Comparison of ENCODE assay signal across 19 cellular contexts in the genomic region with DNA sequence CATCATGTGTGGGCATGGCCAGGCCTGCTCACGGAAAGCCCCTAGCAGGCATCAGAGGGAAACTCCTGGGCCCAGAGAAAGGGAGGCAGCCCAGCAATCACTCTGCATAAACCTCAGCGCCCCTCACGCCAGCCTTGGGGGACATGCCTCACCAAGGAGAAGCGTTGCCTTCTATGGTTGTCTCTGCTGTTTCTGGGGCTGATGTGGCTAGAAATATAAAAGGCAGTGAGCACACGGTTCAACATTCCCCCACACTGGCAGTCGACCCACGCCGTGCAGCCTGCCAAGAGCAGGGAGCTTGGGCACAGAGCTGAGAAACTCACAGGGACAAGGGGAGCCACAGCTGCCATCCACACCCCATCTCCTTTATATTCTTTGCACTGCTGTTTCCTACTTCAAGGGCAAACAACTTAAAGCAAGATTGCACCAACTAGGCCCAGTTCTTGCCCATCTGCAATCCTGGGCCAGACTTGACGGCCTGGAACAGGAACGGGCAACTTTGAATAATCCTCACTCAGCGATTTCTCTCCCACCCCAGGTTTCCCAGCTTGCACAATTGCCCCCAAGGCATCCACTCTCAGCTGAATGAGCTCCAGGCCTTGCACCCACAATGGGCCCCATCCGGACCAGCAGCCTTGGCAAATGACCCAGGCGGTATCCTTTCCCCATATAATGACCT. TPM values are rescaled to one million over a fixed set of nuclear protein-coding genes. Genes with fewer than 3 reads are reported as not detected.
A peak's percentile ranks its signal among the peaks of the same experiment; 100 is the strongest.
DNase-seq lines count a peak whose midpoint lies in the region; TF ChIP-seq lines count a peak whose summit lies in the region.
"Had no signal": no experiment of that assay in that cellular context is flagged by ENCODE, and none has a peak within 500 bp of the region (broad histone marks: within the 10 kb centered on the region; RNA-seq: fewer than 3 reads in every experiment).

No MANE protein-coding gene starts in this region.

- H3K9me2 ChIP-seq in OCI-LY7 (ENCODE audit: insufficient read depth, low read length) = no peaks in the 10 kb centered on the region

- no peaks in the 10 kb centered on the region for H3K36me3 ChIP-seq in HUES48 (ENCODE audit: control insufficient read depth, insufficient read depth, low read length)
- H3K36me3 ChIP-seq in mammary epithelial cell (ENCODE audit: insufficient read depth, low read length) = no peaks in the 10 kb centered on the region
- H3K36me3 ChIP-seq in OCI-LY7 (ENCODE audit: insufficient read depth, low read length) = no peaks in the 10 kb centered on the region
- no peaks in the 10 kb centered on the region for H3K36me3 ChIP-seq in effector memory CD4-positive, alpha-beta T cell (ENCODE audit: control insufficient read depth, insufficient read depth, low read length)
- H3K36me3 ChIP-seq: left ventricle myocardium inferior, uterus had no signal

- H3K4me3 ChIP-seq in HUES48 (ENCODE audit: low read depth, low read length) (no peak overlapping the region), mammary epithelial cell (replicated peaks in 1 of 3; ENCODE audit: insufficient read depth in 1 of 3, low read depth in 2 of 3, low read length in 3 of 3) (no peak overlapping the region), skin epidermis (no peak overlapping the region), OCI-LY7 (ENCODE audit: low read depth, low read length, poor library complexity, severe bottlenecking) (no peak overlapping the region)
- H3K4me3 ChIP-seq in effector memory CD4-positive, alpha-beta T cell (ENCODE audit: insufficient read depth, low read depth, low read length, poor library complexity, severe bottlenecking) = no peak overlapping the region
- H3K4me3 ChIP-seq: left ventricle myocardium inferior, uterus had no signal

- H3K9ac ChIP-seq in HUES48 (ENCODE audit: low read depth, low read length) = no peak overlapping the region
- no peak overlapping the region for H3K9ac ChIP-seq in mammary epithelial cell (ENCODE audit: insufficient read depth, low read length)

- dilution Hi-C loops in mammary epithelial cell (cut with HindIII; ENCODE audit: low sequenced_read_pairs) = loop anchor here (5.0 kb wide), 1 partner anchor 77 kb away; no protein-coding TSS in a partner anchor

- intact Hi-C loops in mammary epithelial cell (cut with micrococcal nuclease) (no loop called here), OCI-LY7 (cut with micrococcal nuclease; ENCODE audit: unreplicated experiment) (no loop called here)

- BruUV-seq in mammary epithelial cell (replicated peaks; lab: Mats Ljungman, UMichigan) (no TSS peak), OCI-LY7 (replicated peaks; lab: Mats Ljungman, UMichigan) (no TSS peak)

- peak overlapping the region; percentile 74 for H3K27ac ChIP-seq in HUES48 (ENCODE audit: low read depth, low read length)
- H3K27ac ChIP-seq in mammary epithelial cell (ENCODE audit: insufficient read depth, low read depth, low read length) = no peak overlapping the region
- peak overlapping the region in 14 of 21 experiments; percentile 16 to 82 (median 61) for H3K27ac ChIP-seq in skin epidermis
- no peak overlapping the region for H3K27ac ChIP-seq in OCI-LY7 (ENCODE audit: low read depth, low read length, poor library complexity, severe bottlenecking)
- no peak overlapping the region for H3K27ac ChIP-seq in effector memory CD4-positive, alpha-beta T cell (ENCODE audit: insufficient read depth, low read length, poor library complexity, severe bottlenecking)
- H3K27ac ChIP-seq: epithelial cell of prostate had no signal

- CTCF ChIA-PET in mammary epithelial cell (lab: Charles Lee; ENCODE audit: low non-redundant PET) (no interaction called here), OCI-LY7 (lab: Charles Lee; ENCODE audit: unreplicated experiment) (no interaction called here)

- no peak overlapping the region for H3K4me2 ChIP-seq in mammary epithelial cell (ENCODE audit: insufficient read depth, low read depth, low read length)
- H3K4me2 ChIP-seq in OCI-LY7 (ENCODE audit: low read length) = no peak overlapping the region

- TF ChIP-seq CTCF in mammary epithelial cell (conservative IDR thresholded peaks at IDR 0.05 in 1 of 2, IDR thresholded peaks at IDR 0.05 in 1 of 2; ENCODE audit: extremely low read depth in 1 of 2, insufficient read depth in 1 of 2, low read depth in 1 of 2, low read length in 2 of 2) (no peak), OCI-LY7 (conservative IDR thresholded peaks at IDR 0.05; ENCODE audit: low read length) (no peak)

- H4K20me1 ChIP-seq in mammary epithelial cell (ENCODE audit: insufficient read depth, low read length) = no peaks in the 10 kb centered on the region
- no peaks in the 10 kb centered on the region for H4K20me1 ChIP-seq in OCI-LY7 (ENCODE audit: insufficient read depth, low read length)

- no peaks in the 10 kb centered on the region for H3K79me2 ChIP-seq in mammary epithelial cell (ENCODE audit: insufficient read depth, low read length)
- H3K79me2 ChIP-seq in OCI-LY7 (ENCODE audit: insufficient read depth, low read depth, low read length) = no peaks in the 10 kb centered on the region

- DNase-seq in mammary epithelial cell (no peak), inferior parietal cortex (ENCODE audit: extremely low spot score) (peak; percentile 14), D341Med (ENCODE audit: low spot score) (no peak), OCI-LY7 (ENCODE audit: low spot score) (no peak)
- DNase-seq in effector memory CD4-positive, alpha-beta T cell = no peak
- DNase-seq in activated CD4-positive, alpha-beta T cell treated with anti-CD3 and anti-CD28 coated beads, Interleukin-2, amount 50 U/mL, for 1 hour = no peak
- DNase-seq: activated naive CD8-positive, alpha-beta T cell treated with anti-CD3 and anti-CD28 coated beads for 36 hours; DMS153; left ventricle myocardium inferior; naive thymus-derived CD4-positive, alpha-beta T cell; right cardiac atrium; RPMI8226; stimulated activated CD4-positive, alpha-beta T cell treated with anti-CD3 and anti-CD28 coated beads, Interleukin-2, amount 100 ng/mL, for 48 hours; stimulated activated CD8-positive, alpha-beta memory T cell treated with anti-CD3 and anti-CD28 coated beads, Interleukin-4, amount 100 ng/mL, for 48 hours; uterus had no signal

- POLR2A ChIA-PET in OCI-LY7 (lab: Charles Lee) = interaction anchor here (0.6 kb wide), 1 partner anchor 239 kb away, joined by 3 read pairs; no protein-coding TSS in a partner anchor

- H3K9me3 ChIP-seq in HUES48 (ENCODE audit: control insufficient read depth, insufficient read depth, low read length) = no peaks in the 10 kb centered on the region
- no peaks in the 10 kb centered on the region for H3K9me3 ChIP-seq in mammary epithelial cell (replicated peaks; ENCODE audit: insufficient read depth, low read length)
- peaks cover 14% of the 10 kb centered on the region; the same call in 1 of the 2 replicates for H3K9me3 ChIP-seq in OCI-LY7 (ENCODE audit: low read length)
- H3K9me3 ChIP-seq in effector memory CD4-positive, alpha-beta T cell (ENCODE audit: control insufficient read depth, low read length) = peaks cover 5% of the 10 kb centered on the region

- H3K4me1 ChIP-seq in HUES48 (ENCODE audit: control insufficient read depth, insufficient read depth, low read length) = peaks cover 29% of the 10 kb centered on the region
- H3K4me1 ChIP-seq in mammary epithelial cell (ENCODE audit: insufficient read depth, low read length) = peaks cover 3% of the 10 kb centered on the region
- no peaks in the 10 kb centered on the region for H3K4me1 ChIP-seq in OCI-LY7 (ENCODE audit: insufficient read depth, low read length, poor library complexity, severe bottlenecking)
- no peaks in the 10 kb centered on the region for H3K4me1 ChIP-seq in effector memory CD4-positive, alpha-beta T cell (ENCODE audit: control insufficient read depth, insufficient read depth, low read length, poor library complexity, severe bottlenecking)
- H3K4me1 ChIP-seq: uterus had no signal

- 55% methylated on average over 13 of the region's 13 CpGs for WGBS in mammary epithelial cell (ENCODE audit: low coverage, missing lambda C conversion rate)

- in situ Hi-C loops in mammary epithelial cell (cut with MboI; ENCODE audit: low sequenced_read_pairs in 2 of 2) = no loop called here

- no peaks in the 10 kb centered on the region for H3K27me3 ChIP-seq in HUES48 (ENCODE audit: control insufficient read depth, insufficient read depth, low read length)
- no peaks in the 10 kb centered on the region for H3K27me3 ChIP-seq in mammary epithelial cell (ENCODE audit: insufficient read depth, low read length)
- no peaks in the 10 kb centered on the region for H3K27me3 ChIP-seq in effector memory CD4-positive, alpha-beta T cell (replicated peaks; ENCODE audit: control insufficient read depth, insufficient read depth, low read length, poor library complexity, severe bottlenecking)
- H3K27me3 ChIP-seq: uterus had no signal

- H2AFZ ChIP-seq in mammary epithelial cell (ENCODE audit: low read depth, low read length) = peak overlapping the region; percentile 4
- no peak overlapping the region for H2AFZ ChIP-seq in OCI-LY7 (ENCODE audit: low read length)

RNA-seq across cellular contexts. Expression of a gene that starts 35.5 kb away (rescaled TPM):
- 10 to 100 TPM; 12.1 to 15.8 TPM for total RNA-seq in mammary epithelial cell
- 4.6 TPM for polyA plus RNA-seq in mammary epithelial cell
- 1.7 TPM for polyA minus RNA-seq in mammary epithelial cell
- total RNA-seq in OCI-LY7 (2014; rRNA removed; shearing (Covaris generic)) = not detected in 2 replicates
- total RNA-seq in OCI-LY7 (2022) = not detected in 2 replicates
- total RNA-seq: activated naive CD8-positive, alpha-beta T cell treated with anti-CD3 and anti-CD28 coated beads for 36 hours; naive thymus-derived CD4-positive, alpha-beta T cell; T-helper 2 cell treated with Interferon-gamma antibody and Interleukin-4, amounts not matched to agents 100 ng/mL and 5 ng/mL, for 36 hours had no signal
- polyA plus RNA-seq: naive thymus-derived CD4-positive, alpha-beta T cell had no signal

Comparison
In these comparisons a context has a peak if more than half of its experiments do, and no peak if none do; other contexts are left out.
1. H3K27ac ChIP-seq: peak in HUES48 (single experiment) and skin epidermis (14 of 21); none in mammary epithelial cell (single experiment), OCI-LY7 (single experiment) and effector memory CD4-positive, alpha-beta T cell (single experiment).
2. RNA of a gene that starts 35.5 kb away (total RNA-seq): 12.1 to 15.8 TPM in mammary epithelial cell; not detected in OCI-LY7; every median in the first group is over 10 times any median in the second.